8 cellular contexts compared by ENCODE assay signal in genomic region chr20:44215125-44215524, GRCh38. TPM values are rescaled to one million over a fixed set of nuclear protein-coding genes. Genes with fewer than 3 reads are reported as not detected.
A peak's percentile ranks its signal among the peaks of the same experiment; 100 is the strongest.
DNase-seq lines count a peak whose midpoint lies in the region; ATAC-seq and TF ChIP-seq lines count a peak whose summit lies in the region.

No MANE protein-coding gene starts in this region.

- no peak overlapping the region for H3K4me3 Mint-ChIP-seq in GM23338
- no peak overlapping the region for H3K4me3 Mint-ChIP-seq in activated CD8-positive, alpha-beta T cell treated with anti-CD3 and anti-CD28 coated beads, Interleukin-2, amount 10 ng/mL, durations not matched to agents 7 days and 5 days

- no peaks in the 10 kb centered on the region for H3K9me2 ChIP-seq in GM23338 (ENCODE audit: insufficient read depth)

- 0 out of 2 replicates have a peak, but pooled peaks cover 3% of the 10 kb centered on the region for H3K4me1 ChIP-seq in GM23338 (ENCODE audit: insufficient read depth)

- DNase-seq in AG08396 (ENCODE audit: low spot score) (peak; percentile 69), GM23338 (ENCODE audit: low spot score) (peak; percentile 81), NCI-H69 (lab: John Stamatoyannopoulos, UW) (peak; percentile 54), middle frontal gyrus (ENCODE audit: extremely low spot score, low spot score) (peak; percentile 61)
- peak; percentile 85 for DNase-seq in activated CD8-positive, alpha-beta T cell treated with anti-CD3 and anti-CD28 coated beads, Interleukin-2, amount 10 ng/mL, durations not matched to agents 7 days and 5 days
- DNase-seq in effector CD8-positive, alpha-beta T cell (lab: John Stamatoyannopoulos, UW): peak; percentile 59
- peak; percentile 40 for DNase-seq in stimulated activated CD8-positive, alpha-beta memory T cell treated with anti-CD3 and anti-CD28 coated beads, Interleukin-7, amount 100 ng/mL, for 24 hours (ENCODE audit: low read depth)

- H3K27ac Mint-ChIP-seq in GM23338: peak overlapping the region; percentile 6
- H3K27ac Mint-ChIP-seq in activated CD8-positive, alpha-beta T cell treated with anti-CD3 and anti-CD28 coated beads, Interleukin-2, amount 10 ng/mL, durations not matched to agents 7 days and 5 days: peak overlapping the region; percentile 2

- peaks cover 13% of the 10 kb centered on the region for H3K27me3 Mint-ChIP-seq in GM23338 (ENCODE audit: insufficient read depth, low read depth, poor library complexity)
- no peaks in the 10 kb centered on the region for H3K27me3 Mint-ChIP-seq in activated CD8-positive, alpha-beta T cell treated with anti-CD3 and anti-CD28 coated beads, Interleukin-2, amount 10 ng/mL, durations not matched to agents 7 days and 5 days (ENCODE audit: low read depth)

- H3K36me3 Mint-ChIP-seq in GM23338 (ENCODE audit: low read depth): no peaks in the 10 kb centered on the region; the same call in 2 of the 3 replicates
- H3K36me3 Mint-ChIP-seq in activated CD8-positive, alpha-beta T cell treated with anti-CD3 and anti-CD28 coated beads, Interleukin-2, amount 10 ng/mL, durations not matched to agents 7 days and 5 days (ENCODE audit: low read depth): peaks cover 3% of the 10 kb centered on the region

- H3F3A ChIP-seq in GM23338 (replicated peaks; ENCODE audit: low read depth): no peaks in the 10 kb centered on the region

- H3K27ac ChIP-seq in GM23338 (ENCODE audit: low read depth): no peak overlapping the region

- H3K36me3 ChIP-seq in GM23338 (ENCODE audit: insufficient read depth): no peaks in the 10 kb centered on the region

- H3K9me3 Mint-ChIP-seq in GM23338: no peaks in the 10 kb centered on the region
- no peaks in the 10 kb centered on the region for H3K9me3 Mint-ChIP-seq in activated CD8-positive, alpha-beta T cell treated with anti-CD3 and anti-CD28 coated beads, Interleukin-2, amount 10 ng/mL, durations not matched to agents 7 days and 5 days (ENCODE audit: insufficient read depth)

- no peak overlapping the region for H3K4me2 ChIP-seq in GM23338

- TF ChIP-seq CTCF in GM23338 (conservative IDR thresholded peaks at IDR 0.05; ENCODE audit: low read depth in 2 of 2): peak; percentile 88 to 89

- peaks cover 8% of the 10 kb centered on the region for H3K79me2 ChIP-seq in GM23338 (replicated peaks; ENCODE audit: insufficient read depth)

- H3K4me3 ChIP-seq in GM23338: no peak overlapping the region

- ATAC-seq in GM23338 (peak; percentile 24), GM21786 (IDR thresholded peaks at IDR 0.05; ENCODE audit: unreplicated experiment) (no peak)
- peak; percentile 18 for ATAC-seq in activated CD8-positive, alpha-beta T cell treated with anti-CD3 and anti-CD28 coated beads, Interleukin-2, amount 10 ng/mL, durations not matched to agents 7 days and 5 days

- H3K27me3 ChIP-seq in GM23338 (ENCODE audit: insufficient read depth): no peaks in the 10 kb centered on the region

- CTCF ChIA-PET in activated CD8-positive, alpha-beta T cell treated with anti-CD3 and anti-CD28 coated beads, Interleukin-2, amount 10 ng/mL, durations not matched to agents 7 days and 5 days (lab: Charles Lee): interaction anchor here (0.8 to 15.8 kb wide), 19 partner anchors 9 to 766 kb away, joined by 3 to 529 read pairs (median 6); partner anchors contain the start of gene FITM2

- H4K20me1 ChIP-seq in GM23338 (replicated peaks; ENCODE audit: insufficient read depth): peaks cover 4% of the 10 kb centered on the region; the same call in 1 of the 2 replicates

- no peak overlapping the region for H2AFZ ChIP-seq in GM23338

- POLR2A ChIA-PET in activated CD8-positive, alpha-beta T cell treated with anti-CD3 and anti-CD28 coated beads, Interleukin-2, amount 10 ng/mL, durations not matched to agents 7 days and 5 days (lab: Charles Lee): no interaction called here

- peaks cover 35% of the 10 kb centered on the region for H3K4me1 Mint-ChIP-seq in GM23338
- H3K4me1 Mint-ChIP-seq in activated CD8-positive, alpha-beta T cell treated with anti-CD3 and anti-CD28 coated beads, Interleukin-2, amount 10 ng/mL, durations not matched to agents 7 days and 5 days (ENCODE audit: low read depth): peaks cover 65% of the 10 kb centered on the region

TF ChIP-seq in GM23338, 12 proteins besides CTCF, POLR2A, EP300 and RAD21 (continues in another document):
- no peak for TF ChIP-seq ZNF114 (CRISPR knock-in tag; IDR thresholded peaks at IDR 0.05)
- TF ChIP-seq CREB1 (CRISPR knock-in tag; IDR thresholded peaks at IDR 0.05; ENCODE audit: low read depth): no peak
- TF ChIP-seq, protein P1, sequence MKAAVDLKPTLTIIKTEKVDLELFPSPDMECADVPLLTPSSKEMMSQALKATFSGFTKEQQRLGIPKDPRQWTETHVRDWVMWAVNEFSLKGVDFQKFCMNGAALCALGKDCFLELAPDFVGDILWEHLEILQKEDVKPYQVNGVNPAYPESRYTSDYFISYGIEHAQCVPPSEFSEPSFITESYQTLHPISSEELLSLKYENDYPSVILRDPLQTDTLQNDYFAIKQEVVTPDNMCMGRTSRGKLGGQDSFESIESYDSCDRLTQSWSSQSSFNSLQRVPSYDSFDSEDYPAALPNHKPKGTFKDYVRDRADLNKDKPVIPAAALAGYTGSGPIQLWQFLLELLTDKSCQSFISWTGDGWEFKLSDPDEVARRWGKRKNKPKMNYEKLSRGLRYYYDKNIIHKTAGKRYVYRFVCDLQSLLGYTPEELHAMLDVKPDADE (IDR thresholded peaks at IDR 0.05): no peak
- no peak for TF ChIP-seq EZH2phosphoT487 (IDR thresholded peaks at IDR 0.05; ENCODE audit: unreplicated experiment)
- no peak for TF ChIP-seq ZNF331 (CRISPR knock-in tag; IDR thresholded peaks at IDR 0.05; ENCODE audit: low read depth)

RNA-seq across cellular contexts. Expression of gene OSER1, which starts 4.6 kb away (rescaled TPM):
- total RNA-seq in GM23338 (2014; rRNA removed; shearing (Covaris generic)): 31.1 and 32.4 TPM in 2 replicates
- polyA plus RNA-seq in GM23338 (2016; fragmentation: Nextera tagmentation; extraction: Ambion mirVana): 22.1 and 25.2 TPM in 2 replicates
- total RNA-seq in activated CD8-positive, alpha-beta T cell treated with anti-CD3 and anti-CD28 coated beads, Interleukin-2, amount 10 ng/mL, durations not matched to agents 7 days and 5 days: 10 to 100 TPM; 19.1 to 19.9 TPM

RNA-seq across cellular contexts. Expression of gene JPH2, which starts 28.1 kb away (rescaled TPM):
- total RNA-seq in GM23338 (2014; rRNA removed; shearing (Covaris generic)): 0.78 and 1.1 TPM in 2 replicates
- 0.16 and 0.43 TPM in 2 replicates for polyA plus RNA-seq in GM23338 (2016; fragmentation: Nextera tagmentation; extraction: Ambion mirVana)
- under 1 TPM in 1 of 2 experiments, not detected in 1; 0.10 TPM for total RNA-seq in activated CD8-positive, alpha-beta T cell treated with anti-CD3 and anti-CD28 coated beads, Interleukin-2, amount 10 ng/mL, durations not matched to agents 7 days and 5 days

RNA-seq across cellular contexts. Expression of gene GDAP1L1, which starts 32.0 kb away (rescaled TPM):
- total RNA-seq in GM23338 (2014; rRNA removed; shearing (Covaris generic)): 6.9 and 11.2 TPM in 2 replicates
- polyA plus RNA-seq in GM23338 (2016; fragmentation: Nextera tagmentation; extraction: Ambion mirVana): 4.5 and 5.9 TPM in 2 replicates
- not detected for total RNA-seq in activated CD8-positive, alpha-beta T cell treated with anti-CD3 and anti-CD28 coated beads, Interleukin-2, amount 10 ng/mL, durations not matched to agents 7 days and 5 days
